Comparison of ENCODE assay signal across 1 cellular context in genomic region chr22:45163417-45164216, GRCh38.
TF ChIP-seq lines count a peak whose summit lies in the region.

Gene NUP50 (plus strand): TSS chr22:45163925. CDS start chr22:45168178, 4,253 bp downstream.

TF ChIP-seq in HepG2, 621 proteins besides CTCF, POLR2A, EP300 and RAD21 (continued from another document and continues in another):
- TF ChIP-seq ZBTB49 (CRISPR knock-in tag; IDR thresholded peaks at IDR 0.05; ENCODE audit: borderline replicate concordance), result no peak
- TF ChIP-seq GPBP1L1 (CRISPR knock-in tag; IDR thresholded peaks at IDR 0.05), result no peak
- TF ChIP-seq MBD4 (IDR thresholded peaks at IDR 0.05; ENCODE audit: borderline replicate concordance, low read length), result no peak
- TF ChIP-seq ZNF512B (CRISPR knock-in tag; IDR thresholded peaks at IDR 0.05; ENCODE audit: borderline replicate concordance), result 0 out of 2 replicates have a peak, but pooled peaks have one; percentile 29
- TF ChIP-seq ZSCAN21 (CRISPR knock-in tag; IDR thresholded peaks at IDR 0.05; ENCODE audit: borderline replicate concordance), result peak; percentile 95; the same call in 1 of the 2 replicates
- peak; percentile 74 for TF ChIP-seq ZNF777 (CRISPR knock-in tag; IDR thresholded peaks at IDR 0.05)
- TF ChIP-seq ZSCAN9 (CRISPR knock-in tag; IDR thresholded peaks at IDR 0.05; ENCODE audit: borderline replicate concordance), result peak; percentile 73
- TF ChIP-seq CEBPB (IDR thresholded peaks at IDR 0.05; ENCODE audit: borderline replicate concordance, low read depth, low read length), result no peak
- TF ChIP-seq ZBTB39 (CRISPR knock-in tag; IDR thresholded peaks at IDR 0.05), result no peak
- TF ChIP-seq ZNF746 (CRISPR knock-in tag; IDR thresholded peaks at IDR 0.05), result peak; percentile 76
- TF ChIP-seq AHR (CRISPR knock-in tag; IDR thresholded peaks at IDR 0.05), result peak; percentile 73
- TF ChIP-seq CREBL2 (CRISPR knock-in tag; IDR thresholded peaks at IDR 0.05; ENCODE audit: borderline replicate concordance), result peak; percentile 77; the same call in 1 of the 2 replicates
- TF ChIP-seq USF2 (IDR thresholded peaks at IDR 0.05; ENCODE audit: low read depth, low read length), result no peak
- no peak for TF ChIP-seq USF2 (CRISPR knock-in tag; IDR thresholded peaks at IDR 0.05; ENCODE audit: borderline replicate concordance)
- peak; percentile 100 for TF ChIP-seq TBX2 (CRISPR knock-in tag; IDR thresholded peaks at IDR 0.05; ENCODE audit: borderline replicate concordance)
- no peak for TF ChIP-seq ZNF577 (CRISPR knock-in tag; IDR thresholded peaks at IDR 0.05; ENCODE audit: borderline replicate concordance, low read depth)
- peak; percentile 97 for TF ChIP-seq MXD3 (CRISPR knock-in tag; IDR thresholded peaks at IDR 0.05)
- TF ChIP-seq HOMEZ (CRISPR knock-in tag; IDR thresholded peaks at IDR 0.05; ENCODE audit: low read depth), result no peak
- no peak for TF ChIP-seq ATRX (CRISPR knock-in tag; IDR thresholded peaks at IDR 0.05; ENCODE audit: borderline replicate concordance)
- peak; percentile 96 for TF ChIP-seq ZNF33B (CRISPR knock-in tag; IDR thresholded peaks at IDR 0.05)
- peak; percentile 60; the same call in 1 of the 2 replicates for TF ChIP-seq ZNF264 (CRISPR knock-in tag; IDR thresholded peaks at IDR 0.05)
- no peak for TF ChIP-seq PLRG1 (conservative IDR thresholded peaks at IDR 0.05)
- TF ChIP-seq BCL3 (CRISPR knock-in tag; IDR thresholded peaks at IDR 0.05), result peak; percentile 97
- peak; percentile 87 for TF ChIP-seq ZBTB14 (CRISPR knock-in tag; IDR thresholded peaks at IDR 0.05)
- peak; percentile 82 for TF ChIP-seq POGK (CRISPR knock-in tag; conservative IDR thresholded peaks at IDR 0.05)
- TF ChIP-seq DNMT3B (CRISPR knock-in tag; conservative IDR thresholded peaks at IDR 0.05), result peak; percentile 82; the same call in 1 of the 2 replicates
- no peak for TF ChIP-seq SETDB1 (CRISPR knock-in tag; IDR thresholded peaks at IDR 0.05; ENCODE audit: borderline replicate concordance)
- TF ChIP-seq ELF4 (CRISPR knock-in tag; IDR thresholded peaks at IDR 0.05; ENCODE audit: borderline replicate concordance), result no peak
- TF ChIP-seq RFX3 (CRISPR knock-in tag; IDR thresholded peaks at IDR 0.05), result no peak
- TF ChIP-seq CENPX (CRISPR knock-in tag; IDR thresholded peaks at IDR 0.05), result no peak
- TF ChIP-seq MTA3 (CRISPR knock-in tag; IDR thresholded peaks at IDR 0.05), result no peak
- TF ChIP-seq ZNF549 (CRISPR knock-in tag; IDR thresholded peaks at IDR 0.05), result no peak
- TF ChIP-seq SALL2 (CRISPR knock-in tag; IDR thresholded peaks at IDR 0.05), result peak; percentile 59; the same call in 1 of the 2 replicates
- TF ChIP-seq MNT (IDR thresholded peaks at IDR 0.05), result peak; percentile 69
- no peak for TF ChIP-seq CAMTA2 (CRISPR knock-in tag; IDR thresholded peaks at IDR 0.05; ENCODE audit: borderline replicate concordance)
- peak; percentile 54 for TF ChIP-seq ELF3 (CRISPR knock-in tag; IDR thresholded peaks at IDR 0.05)
- peak; percentile 56; the same call in 1 of the 2 replicates for TF ChIP-seq DR1 (CRISPR knock-in tag; IDR thresholded peaks at IDR 0.05)
- TF ChIP-seq SSRP1 (CRISPR knock-in tag; IDR thresholded peaks at IDR 0.05), result no peak
- no peak for TF ChIP-seq HNRNPL (IDR thresholded peaks at IDR 0.05; ENCODE audit: low read depth, low read length)
- no peak for TF ChIP-seq NFE2L2 (IDR thresholded peaks at IDR 0.05; ENCODE audit: low read length)
- TF ChIP-seq THAP8 (CRISPR knock-in tag; IDR thresholded peaks at IDR 0.05; ENCODE audit: borderline replicate concordance), result no peak
